1 cellular context compared by ENCODE assay signal in the genomic region with DNA sequence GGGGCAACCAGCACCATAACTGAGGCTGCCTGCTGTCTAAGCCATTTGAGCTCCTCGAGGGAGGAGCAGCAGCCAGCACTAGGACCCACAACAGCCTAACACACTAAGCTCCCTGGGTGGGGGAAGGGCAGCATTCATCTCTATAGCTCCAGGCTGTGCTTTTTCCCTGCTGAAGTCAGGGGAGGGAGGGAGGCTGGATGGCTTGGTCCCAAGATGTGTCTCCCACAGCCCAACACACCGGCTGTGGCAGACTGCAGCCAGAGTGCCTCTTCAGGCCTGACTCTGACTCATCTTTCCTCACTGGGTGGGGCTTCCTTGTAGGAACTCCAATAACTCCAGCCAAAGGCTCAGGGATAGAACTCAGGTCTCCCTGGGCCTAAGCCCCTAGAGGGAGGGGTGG.
TF ChIP-seq lines count a peak whose summit lies in the region.

No MANE protein-coding gene starts in this region.

TF ChIP-seq in WTC11, 78 proteins besides CTCF, POLR2A, EP300 and RAD21 (continued from another document):
- TF ChIP-seq, protein P1, sequence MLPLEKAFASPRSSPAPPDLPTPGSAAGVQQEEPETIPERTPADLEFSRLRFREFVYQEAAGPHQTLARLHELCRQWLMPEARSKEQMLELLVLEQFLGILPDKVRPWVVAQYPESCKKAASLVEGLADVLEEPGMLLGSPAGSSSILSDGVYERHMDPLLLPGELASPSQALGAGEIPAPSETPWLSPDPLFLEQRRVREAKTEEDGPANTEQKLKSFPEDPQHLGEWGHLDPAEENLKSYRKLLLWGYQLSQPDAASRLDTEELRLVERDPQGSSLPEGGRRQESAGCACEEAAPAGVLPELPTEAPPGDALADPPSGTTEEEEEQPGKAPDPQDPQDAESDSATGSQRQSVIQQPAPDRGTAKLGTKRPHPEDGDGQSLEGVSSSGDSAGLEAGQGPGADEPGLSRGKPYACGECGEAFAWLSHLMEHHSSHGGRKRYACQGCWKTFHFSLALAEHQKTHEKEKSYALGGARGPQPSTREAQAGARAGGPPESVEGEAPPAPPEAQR (CRISPR knock-in tag; IDR thresholded peaks at IDR 0.05): no peak
- TF ChIP-seq TP53 (CRISPR knock-in tag; IDR thresholded peaks at IDR 0.05) (no peak), NR2C2 (CRISPR knock-in tag; IDR thresholded peaks at IDR 0.05) (no peak), ZNF532 (CRISPR knock-in tag; IDR thresholded peaks at IDR 0.05; ENCODE audit: borderline replicate concordance) (no peak), AFF4 (CRISPR knock-in tag; IDR thresholded peaks at IDR 0.05; ENCODE audit: borderline replicate concordance) (no peak), FOXK1 (CRISPR knock-in tag; IDR thresholded peaks at IDR 0.05) (no peak), USF1 (CRISPR knock-in tag; IDR thresholded peaks at IDR 0.05) (no peak), ZNF423 (CRISPR knock-in tag; IDR thresholded peaks at IDR 0.05) (no peak), FOXP1 (CRISPR knock-in tag; IDR thresholded peaks at IDR 0.05; ENCODE audit: borderline replicate concordance) (no peak), ETV6 (CRISPR knock-in tag; IDR thresholded peaks at IDR 0.05) (no peak), ZNF416 (CRISPR knock-in tag; IDR thresholded peaks at IDR 0.05) (no peak), TEAD4 (CRISPR knock-in tag; IDR thresholded peaks at IDR 0.05) (no peak), MXD4 (CRISPR knock-in tag; IDR thresholded peaks at IDR 0.05; ENCODE audit: borderline replicate concordance) (no peak), USF2 (CRISPR knock-in tag; IDR thresholded peaks at IDR 0.05) (no peak)
- TF ChIP-seq, protein P2, sequence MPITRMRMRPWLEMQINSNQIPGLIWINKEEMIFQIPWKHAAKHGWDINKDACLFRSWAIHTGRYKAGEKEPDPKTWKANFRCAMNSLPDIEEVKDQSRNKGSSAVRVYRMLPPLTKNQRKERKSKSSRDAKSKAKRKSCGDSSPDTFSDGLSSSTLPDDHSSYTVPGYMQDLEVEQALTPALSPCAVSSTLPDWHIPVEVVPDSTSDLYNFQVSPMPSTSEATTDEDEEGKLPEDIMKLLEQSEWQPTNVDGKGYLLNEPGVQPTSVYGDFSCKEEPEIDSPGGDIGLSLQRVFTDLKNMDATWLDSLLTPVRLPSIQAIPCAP (CRISPR knock-in tag; IDR thresholded peaks at IDR 0.05): no peak
